1 cellular context compared by ENCODE assay signal in genomic region chr19:8385103-8385502, GRCh38. TPM values are rescaled to one million over a fixed set of nuclear protein-coding genes. Genes with fewer than 3 reads are reported as not detected.
"Had no signal": no experiment of that assay in that cellular context is flagged by ENCODE, and none has a peak within 500 bp of the region (broad histone marks: within the 10 kb centered on the region; RNA-seq: fewer than 3 reads in every experiment).

No MANE protein-coding gene starts in this region.

RNA-seq across cellular contexts. Expression of gene KANK3, which starts 42.0 kb away (rescaled TPM):
- total RNA-seq: osteoblast had no signal
